ENCODE assay signal across 11 cellular contexts in genomic region chr15:93027413-93027812, GRCh38.
A peak's percentile ranks its signal among the peaks of the same experiment; 100 is the strongest.
DNase-seq lines count a peak whose midpoint lies in the region; ATAC-seq and TF ChIP-seq lines count a peak whose summit lies in the region.
"Had no signal": no experiment of that assay in that cellular context is flagged by ENCODE, and none has a peak within 500 bp of the region (broad histone marks: within the 10 kb centered on the region; RNA-seq: fewer than 3 reads in every experiment).

No MANE protein-coding gene starts in this region.

- no peaks in the 10 kb centered on the region for H3K9me2 ChIP-seq in GM23248 (ENCODE audit: insufficient read depth)

- H3K36me3 ChIP-seq in ACC112 (ENCODE audit: insufficient read depth, low read length) (peaks cover 50% of the 10 kb centered on the region), GM23248 (ENCODE audit: low read depth) (peaks cover 46% of the 10 kb centered on the region)

- H3K27me3 ChIP-seq in ACC112 (ENCODE audit: insufficient read depth, low read length) (no peaks in the 10 kb centered on the region), GM23248 (replicated peaks; ENCODE audit: insufficient read depth) (no peaks in the 10 kb centered on the region)

- WGBS in GM23248 (ENCODE audit: low coverage in 1 of 2, low lambda C conversion rate in 2 of 2, missing lambda C conversion rate in 2 of 2), 2 experiments, result 65 to 67% methylated on average over 10 of the region's 10 CpGs

- H3K4me3 ChIP-seq in ACC112 (ENCODE audit: low read depth, low read length) (no peak overlapping the region), GM23248 (no peak overlapping the region)

- H2AFZ ChIP-seq in ACC112 (ENCODE audit: low read length, unreplicated experiment) (no peak overlapping the region), GM23248 (no peak overlapping the region)

- H3K9me3 Mint-ChIP-seq in central memory CD8-positive, alpha-beta T cell, result no peaks in the 10 kb centered on the region
- H3K9me3 Mint-ChIP-seq in nephron progenitor cell, result no peaks in the 10 kb centered on the region
- H3K9me3 Mint-ChIP-seq: nephron had no signal

- no peaks in the 10 kb centered on the region for H3K27me3 Mint-ChIP-seq in central memory CD8-positive, alpha-beta T cell
- H3K27me3 Mint-ChIP-seq in nephron progenitor cell (ENCODE audit: low read depth, poor library complexity), result peaks cover 8% of the 10 kb centered on the region

- peak overlapping the region; percentile 73 for H3K4me2 ChIP-seq in GM23248 (ENCODE audit: unreplicated experiment)

- peaks cover 13% of the 10 kb centered on the region for H3K79me2 ChIP-seq in ACC112 (ENCODE audit: control insufficient read depth, insufficient read depth, low read length, unreplicated experiment)
- H3K79me2 ChIP-seq in GM23248 (ENCODE audit: insufficient read depth), result peaks cover 49% of the 10 kb centered on the region

- ATAC-seq in central memory CD8-positive, alpha-beta T cell (replicated peaks; ENCODE audit: extremely low read depth, poor library complexity, severe bottlenecking), result no peak
- ATAC-seq in HG02610 (IDR thresholded peaks at IDR 0.05; ENCODE audit: unreplicated experiment) (no peak), HG02981 (IDR thresholded peaks at IDR 0.05; ENCODE audit: unreplicated experiment) (no peak)

- H3K27ac ChIP-seq in ACC112 (ENCODE audit: low read depth, low read length) (peak overlapping the region; percentile 97), GM23248 (peak overlapping the region; percentile 94)

- DNase-seq in GM23248 (peak; percentile 18), nephron progenitor cell (no peak), DMS114 treated with DMSO at 0.1 percent for 48 hours (lab: John Stamatoyannopoulos, UW; ENCODE audit: unreplicated experiment) (no peak), NCI-H1048 (lab: John Stamatoyannopoulos, UW) (no peak)
- no peak for DNase-seq in central memory CD8-positive, alpha-beta T cell (ENCODE audit: low spot score in 2 of 2)
- DNase-seq: NCI-H1092; NK-92 treated with Interleukin-12 subunit alpha and Interleukin-12 subunit beta, amount 100 ng/mL, for 24 hours had no signal

- no peaks in the 10 kb centered on the region for H4K20me1 ChIP-seq in GM23248 (ENCODE audit: insufficient read depth)

- H3K4me1 ChIP-seq in ACC112 (ENCODE audit: control insufficient read depth, insufficient read depth, low read length, unreplicated experiment) (peaks cover 41% of the 10 kb centered on the region), GM23248 (ENCODE audit: insufficient read depth) (peaks cover 34% of the 10 kb centered on the region)

- peaks cover 46% of the 10 kb centered on the region for H3F3A ChIP-seq in GM23248 (ENCODE audit: insufficient read depth)

- H3K9ac ChIP-seq in GM23248, result 0 out of 2 replicates have a peak overlapping the region, but pooled peaks have one; percentile 78

- H3K27ac Mint-ChIP-seq in central memory CD8-positive, alpha-beta T cell (ENCODE audit: low read depth), result peak overlapping the region; percentile 35
- peak overlapping the region; percentile 54 for H3K27ac Mint-ChIP-seq in nephron progenitor cell

- TF ChIP-seq CTCF in nephron progenitor cell (IDR thresholded peaks at IDR 0.05), result no peak

- in situ Hi-C loops in GM23248 (cut with MboI), result loop anchor here (25.0 kb wide), 1 partner anchor 960 kb away; no protein-coding TSS in a partner anchor

- H3K9me3 ChIP-seq in GM23248 (ENCODE audit: low read depth), result no peaks in the 10 kb centered on the region

- H3K4me3 Mint-ChIP-seq in central memory CD8-positive, alpha-beta T cell, result no peak overlapping the region
- H3K4me3 Mint-ChIP-seq in nephron progenitor cell, result no peak overlapping the region
- H3K4me3 Mint-ChIP-seq: nephron had no signal

- peaks cover 56% of the 10 kb centered on the region for H3K4me1 Mint-ChIP-seq in central memory CD8-positive, alpha-beta T cell
- H3K4me1 Mint-ChIP-seq in nephron progenitor cell, result peaks cover 34% of the 10 kb centered on the region

- peaks cover 48% of the 10 kb centered on the region for H3K36me3 Mint-ChIP-seq in central memory CD8-positive, alpha-beta T cell (ENCODE audit: insufficient read depth)
- peaks cover 47% of the 10 kb centered on the region for H3K36me3 Mint-ChIP-seq in nephron progenitor cell (ENCODE audit: low read depth)
